Comparison of ENCODE assay signal across 16 cellular contexts in the genomic region with DNA sequence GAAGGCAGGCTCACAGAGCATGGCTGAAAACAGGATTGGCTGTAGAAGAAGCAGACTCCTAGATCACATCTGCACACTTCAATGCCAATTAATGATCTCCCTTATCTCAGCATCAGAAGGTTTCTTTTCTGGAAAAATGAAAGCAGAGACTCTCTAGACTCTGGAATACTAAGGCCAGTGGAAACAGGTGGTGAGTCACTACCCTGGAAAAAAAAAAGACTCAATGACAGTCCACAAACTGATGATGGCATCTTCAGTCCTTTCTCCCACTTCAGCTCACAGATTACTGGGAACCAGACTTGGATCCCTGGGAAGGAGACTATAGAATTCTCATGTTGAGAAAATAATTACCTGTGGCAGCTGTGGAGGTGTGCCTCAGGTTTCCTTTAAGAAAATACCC.
"Had no signal": no experiment of that assay in that cellular context is flagged by ENCODE, and none has a peak within 500 bp of the region (broad histone marks: within the 10 kb centered on the region; RNA-seq: fewer than 3 reads in every experiment).

No MANE protein-coding gene starts in this region.

- H3K4me1 ChIP-seq: upper lobe of right lung had no signal

- FAIRE-seq: astrocyte, islet of Langerhans had no signal

- H3K9me3 ChIP-seq: esophagus squamous epithelium, upper lobe of right lung had no signal

- ATAC-seq: activated CD4-positive, CD25-positive, alpha-beta regulatory T cell treated with anti-CD3 and anti-CD28 coated beads, Interleukin-2, amount 50 U/mL, for 24 hours; left colon; upper lobe of right lung had no signal

- H3K36me3 ChIP-seq: esophagus squamous epithelium, upper lobe of right lung had no signal

- DNase-seq: activated CD4-positive, alpha-beta T cell treated with anti-CD3 and anti-CD28 coated beads, Interleukin-2, amount 10 ng/mL, durations not matched to agents 7 days and 5 days; activated CD8-positive, alpha-beta memory T cell treated with anti-CD3 and anti-CD28 coated beads, Interleukin-2, amount 50 U/mL, for 4 hours; activated gamma-delta T cell; activated T-cell treated with anti-CD3 and anti-CD28 coated beads, Interleukin-2, amount 50 U/mL, for 48 hours; effector CD4-positive, alpha-beta T cell; esophagus squamous epithelium; left colon; midbrain; nephron progenitor cell; nucleus accumbens; stimulated activated naive CD4-positive, alpha-beta T cell; upper lobe of right lung had no signal

- H3K27ac ChIP-seq: esophagus squamous epithelium, upper lobe of right lung had no signal

- H3K4me3 ChIP-seq: esophagus squamous epithelium, lung, upper lobe of right lung had no signal

- H3K27me3 ChIP-seq: esophagus squamous epithelium, upper lobe of right lung had no signal
